ENCODE assay signal across 1 cellular context in genomic region chr6:111810321-111811235, GRCh38.
TF ChIP-seq lines count a peak whose summit lies in the region.

No MANE protein-coding gene starts in this region.

TF ChIP-seq in GM23338, 12 proteins besides CTCF, POLR2A, EP300 and RAD21 (continued from another document):
- TF ChIP-seq EZH2phosphoT487 (IDR thresholded peaks at IDR 0.05; ENCODE audit: unreplicated experiment) = no peak
- no peak for TF ChIP-seq STAT1 (IDR thresholded peaks at IDR 0.05; ENCODE audit: unreplicated experiment)
- no peak for TF ChIP-seq CREB1 (CRISPR knock-in tag; IDR thresholded peaks at IDR 0.05; ENCODE audit: low read depth)
- no peak for TF ChIP-seq EZH2 (IDR thresholded peaks at IDR 0.05; ENCODE audit: low read depth, unreplicated experiment)
